In the genomic region with DNA sequence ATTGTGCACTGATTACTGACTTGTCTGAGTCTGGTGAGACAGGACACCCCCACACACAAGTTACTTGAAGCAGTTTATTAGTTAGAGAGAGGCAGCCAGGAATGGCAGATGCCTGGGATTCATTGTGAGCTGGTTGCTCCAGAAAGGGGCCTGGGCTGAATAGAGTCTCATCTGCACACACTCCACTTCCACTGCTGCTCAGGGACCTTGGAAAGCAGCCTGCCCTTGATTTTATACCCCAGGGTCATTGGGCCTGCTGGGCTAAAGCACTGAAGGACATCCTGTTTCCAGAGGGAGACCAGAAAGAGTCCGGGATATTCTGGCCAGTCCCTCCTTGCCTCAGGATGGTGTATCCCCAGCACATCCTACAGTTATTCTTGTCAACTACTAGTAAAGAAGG, we compare ENCODE assay signal across 15 cellular contexts. TPM values are rescaled to one million over a fixed set of nuclear protein-coding genes. Genes with fewer than 3 reads are reported as not detected.
"Had no signal": no experiment of that assay in that cellular context is flagged by ENCODE, and none has a peak within 500 bp of the region (broad histone marks: within the 10 kb centered on the region; RNA-seq: fewer than 3 reads in every experiment).

No MANE protein-coding gene starts in this region.

- H3K27ac ChIP-seq: tibial artery, upper lobe of left lung, uterus had no signal

- ATAC-seq: esophagus mucosa; naive thymus-derived CD4-positive, alpha-beta T cell; stimulated activated naive CD8-positive, alpha-beta T cell treated with anti-CD3 and anti-CD28 coated beads, Interleukin-15, Interleukin-2, amounts not matched to agents 100 U/mL and 50 U/mL, for 24 hours had no signal

- H3K4me1 ChIP-seq: upper lobe of left lung, uterus had no signal

- H3K4me3 ChIP-seq: smooth muscle cell, tibial artery, upper lobe of left lung, uterus had no signal

- H3K36me3 ChIP-seq: upper lobe of left lung, uterus had no signal

- FAIRE-seq: endometrium, frontal cortex had no signal

- DNase-seq: effector memory CD4-positive, alpha-beta T cell; islet precursor cell; mesendoderm; naive thymus-derived CD4-positive, alpha-beta T cell; posterior cingulate gyrus; stimulated activated CD4-positive, alpha-beta T cell treated with anti-CD3 and anti-CD28 coated beads, Interleukin-2, amount 100 ng/mL, for 48 hours; stimulated activated naive CD8-positive, alpha-beta T cell treated with anti-CD3 and anti-CD28 coated beads, Interleukin-15, Interleukin-2, amounts not matched to agents 100 U/mL and 50 U/mL, for 24 hours; tibial artery; upper lobe of left lung; uterus had no signal

- H3K27me3 ChIP-seq: tibial artery, upper lobe of left lung, uterus had no signal

- H3K9me3 ChIP-seq: tibial artery, upper lobe of left lung, uterus had no signal

RNA-seq across cellular contexts. Expression of gene FBXL7, which starts 47.5 kb away (rescaled TPM):
- total RNA-seq: mononuclear cell; naive thymus-derived CD4-positive, alpha-beta T cell had no signal
